12 cellular contexts compared by ENCODE assay signal in genomic region chr17:73797594-73798110, GRCh38.
DNase-seq lines count a peak whose midpoint lies in the region; ATAC-seq and TF ChIP-seq lines count a peak whose summit lies in the region.
"Had no signal": no experiment of that assay in that cellular context is flagged by ENCODE, and none has a peak within 500 bp of the region (broad histone marks: within the 10 kb centered on the region; RNA-seq: fewer than 3 reads in every experiment).

No MANE protein-coding gene starts in this region.

- peaks cover 11% of the 10 kb centered on the region for H3K36me3 Mint-ChIP-seq in Caco-2 (ENCODE audit: insufficient read depth, unreplicated experiment)
- H3K36me3 Mint-ChIP-seq: CD8-positive, alpha-beta memory T cell had no signal

- no peaks in the 10 kb centered on the region for H3K27me3 ChIP-seq in Caco-2 (replicated peaks; ENCODE audit: control insufficient read depth, insufficient read depth, low read length)
- no peaks in the 10 kb centered on the region for H3K27me3 ChIP-seq in RWPE2 (ENCODE audit: insufficient read depth, poor library complexity, severe bottlenecking)
- no peaks in the 10 kb centered on the region for H3K27me3 ChIP-seq in fibroblast of lung (ENCODE audit: control insufficient read depth, insufficient read depth, low read length)
- peaks cover 8% of the 10 kb centered on the region for H3K27me3 ChIP-seq in osteoblast (ENCODE audit: insufficient read depth, low read length)
- H3K27me3 ChIP-seq: BE2C had no signal

- H3K4me2 ChIP-seq in fibroblast of lung (ENCODE audit: extremely low read depth, insufficient read depth, low read length) (peak overlapping the region; percentile 44), osteoblast (ENCODE audit: insufficient read depth, low read length) (peak overlapping the region; percentile 19)

- no peaks in the 10 kb centered on the region for H3K36me3 ChIP-seq in Caco-2 (ENCODE audit: control insufficient read depth, insufficient read depth, low read length)
- no peaks in the 10 kb centered on the region for H3K36me3 ChIP-seq in RWPE2 (ENCODE audit: low read depth)
- no peaks in the 10 kb centered on the region for H3K36me3 ChIP-seq in fibroblast of lung (ENCODE audit: control insufficient read depth, insufficient read depth, low read length)
- H3K36me3 ChIP-seq in osteoblast (ENCODE audit: insufficient read depth, low read length), result no peaks in the 10 kb centered on the region
- H3K36me3 ChIP-seq: BE2C had no signal

- H3K9ac ChIP-seq in fibroblast of lung (ENCODE audit: insufficient read depth, low read length), result no peak overlapping the region

- no peak for TF ChIP-seq CTCF in Caco-2 (IDR thresholded peaks at IDR 0.05; ENCODE audit: insufficient read depth in 1 of 2, low read depth in 1 of 2, low read length in 1 of 2, severe bottlenecking in 1 of 2, unreplicated experiment in 1 of 2)
- no peak for TF ChIP-seq CTCF in RWPE2 (IDR thresholded peaks at IDR 0.05; ENCODE audit: poor library complexity, severe bottlenecking)
- no peak for TF ChIP-seq CTCF in fibroblast of lung (conservative IDR thresholded peaks at IDR 0.05 in 1 of 2, IDR thresholded peaks at IDR 0.05 in 1 of 2; ENCODE audit: low read depth in 1 of 2, low read length in 2 of 2)
- TF ChIP-seq CTCF in osteoblast (IDR thresholded peaks at IDR 0.05; ENCODE audit: extremely low read depth, low read depth, low read length), result no peak
- TF ChIP-seq CTCF in coronary artery (IDR thresholded peaks at IDR 0.05), result no peak

- POLR2A ChIA-PET in Caco-2 (lab: Charles Lee), result no interaction called here

- intact Hi-C loops in Caco-2 (cut with micrococcal nuclease; ENCODE audit: unreplicated experiment), result loop anchor here (1.0 kb wide), 1 partner anchor 31 kb away; no protein-coding TSS in a partner anchor

- peaks cover 12% of the 10 kb centered on the region for H3K9me3 Mint-ChIP-seq in Caco-2 (ENCODE audit: unreplicated experiment)

- no TSS peak for BruUV-seq in Caco-2 (replicated peaks; lab: Mats Ljungman, UMichigan)

- H4K20me1 ChIP-seq in fibroblast of lung (ENCODE audit: control insufficient read depth, extremely low read depth, insufficient read depth, low read length) (no peaks in the 10 kb centered on the region), osteoblast (ENCODE audit: insufficient read depth, low read length) (peaks cover 3% of the 10 kb centered on the region)

- H3K4me3 ChIP-seq in Caco-2 (ENCODE audit: low read depth, low read length) (no peak overlapping the region), RWPE2 (ENCODE audit: severe bottlenecking) (no peak overlapping the region), fibroblast of lung (replicated peaks in 1 of 4; ENCODE audit: control extremely low read depth in 1 of 4, insufficient read depth in 1 of 4, low read depth in 3 of 4, low read length in 4 of 4) (no peak overlapping the region), osteoblast (ENCODE audit: insufficient read depth, low read length) (no peak overlapping the region), coronary artery (no peak overlapping the region)

- DNase-seq in Caco-2 (no peak), RWPE2 (ENCODE audit: low spot score) (no peak), fibroblast of lung (ENCODE audit: low read depth in 2 of 2) (peak in 1 of 2 donors; percentile 14), osteoblast (ENCODE audit: insufficient read length, low spot score, missing footprints) (no peak), NCI-H526 treated with DMSO at 0.1 percent for 48 hours (lab: John Stamatoyannopoulos, UW) (no peak), NCI-H1417 (lab: John Stamatoyannopoulos, UW) (no peak), coronary artery (ENCODE audit: low spot score) (no peak)
- DNase-seq: BE2C; CD8-positive, alpha-beta memory T cell; KBM-7; NCI-H1694 treated with DMSO at 0.1 percent for 48 hours had no signal

- H3K79me2 ChIP-seq in fibroblast of lung (ENCODE audit: control insufficient read depth, insufficient read depth, low read length), result no peaks in the 10 kb centered on the region
- no peaks in the 10 kb centered on the region for H3K79me2 ChIP-seq in osteoblast (ENCODE audit: insufficient read depth, low read length)

- H3K9me3 ChIP-seq in Caco-2 (no peaks in the 10 kb centered on the region), RWPE2 (ENCODE audit: severe bottlenecking) (no peaks in the 10 kb centered on the region), fibroblast of lung (ENCODE audit: control insufficient read depth, insufficient read depth, low read depth, low read length) (no peaks in the 10 kb centered on the region), osteoblast (ENCODE audit: low read depth, low read length) (peaks cover under 1% of the 10 kb centered on the region)
- H3K9me3 ChIP-seq: BE2C had no signal

- H3K4me1 ChIP-seq in Caco-2 (peaks cover 58% of the 10 kb centered on the region), RWPE2 (ENCODE audit: insufficient read depth, poor library complexity, severe bottlenecking) (peaks cover 58% of the 10 kb centered on the region), fibroblast of lung (ENCODE audit: control insufficient read depth, extremely low read depth, insufficient read depth, low read length) (peaks cover 12% of the 10 kb centered on the region), osteoblast (ENCODE audit: insufficient read depth, low read length) (peaks cover 9% of the 10 kb centered on the region)
- H3K4me1 ChIP-seq: BE2C had no signal

- CTCF ChIA-PET in Caco-2 (lab: Charles Lee), result interaction anchor here (0.5 to 1.2 kb wide), 6 partner anchors 29 to 187 kb away, joined by 3 to 6 read pairs (median 3); no protein-coding TSS in a partner anchor

- H3K4me3 Mint-ChIP-seq in Caco-2 (ENCODE audit: unreplicated experiment), result peak overlapping the region; percentile 43
- H3K4me3 Mint-ChIP-seq: CD8-positive, alpha-beta memory T cell had no signal

- ATAC-seq in RWPE2 (ENCODE audit: low read depth) (no peak), GM19395 (IDR thresholded peaks at IDR 0.05; ENCODE audit: unreplicated experiment) (no peak)

- H3K27ac Mint-ChIP-seq in Caco-2 (ENCODE audit: unreplicated experiment), result peak overlapping the region; percentile 67

- H3K4me1 Mint-ChIP-seq in Caco-2 (ENCODE audit: low read depth, unreplicated experiment), result peaks cover 32% of the 10 kb centered on the region
- H3K4me1 Mint-ChIP-seq: CD8-positive, alpha-beta memory T cell had no signal

- H2AFZ ChIP-seq in fibroblast of lung (ENCODE audit: low read length) (no peak overlapping the region), osteoblast (ENCODE audit: low read length) (no peak overlapping the region)

- H3K27ac ChIP-seq in RWPE2 (ENCODE audit: poor library complexity, severe bottlenecking) (peak overlapping the region; percentile 92), fibroblast of lung (ENCODE audit: insufficient read depth, low read length) (no peak overlapping the region), osteoblast (ENCODE audit: low read depth, low read length) (no peak overlapping the region), coronary artery (no peak overlapping the region)

- no peaks in the 10 kb centered on the region for H3K27me3 Mint-ChIP-seq in Caco-2 (ENCODE audit: insufficient read depth, unreplicated experiment)
